In the genomic region with DNA sequence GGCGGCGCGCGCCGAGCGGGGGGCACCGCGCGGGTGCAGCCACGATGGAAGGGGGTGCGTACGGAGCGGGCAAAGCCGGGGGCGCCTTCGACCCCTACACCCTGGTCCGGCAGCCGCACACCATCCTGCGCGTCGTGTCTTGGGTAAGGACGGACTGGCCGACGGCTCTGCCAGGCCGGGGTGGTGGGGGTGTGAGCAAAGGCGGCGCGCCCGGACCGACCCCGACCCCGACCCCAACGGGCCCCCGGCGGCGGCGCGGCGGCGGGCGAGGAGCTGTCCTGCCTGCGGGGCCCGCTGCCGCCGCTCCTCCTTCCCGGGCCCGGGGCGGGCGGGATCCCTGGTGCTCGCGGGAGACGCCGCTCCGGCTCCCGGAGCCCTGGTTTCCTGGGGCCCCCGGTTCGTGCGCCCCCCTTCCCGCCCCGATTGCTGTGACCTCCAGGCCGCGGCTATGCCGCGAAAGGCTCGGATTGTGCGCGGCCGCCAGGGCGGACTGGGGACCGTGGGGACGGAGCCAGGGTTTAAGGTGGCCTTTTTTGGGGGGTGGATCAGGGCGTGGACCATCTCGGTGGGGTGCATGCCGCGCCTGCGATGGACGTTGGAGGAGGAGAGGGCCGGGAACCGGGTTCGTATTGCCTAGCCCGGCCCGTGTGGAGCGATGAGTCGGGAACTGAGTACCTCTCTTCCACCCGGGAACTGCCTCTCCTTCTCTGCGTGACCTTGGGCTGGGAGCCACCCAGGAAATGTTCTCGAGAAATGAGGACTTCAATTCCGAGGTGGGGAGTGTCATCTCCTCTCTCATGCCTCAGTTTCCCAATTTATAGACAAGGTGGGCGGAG, we compare ENCODE assay signal across 1 cellular context.
A peak's percentile ranks its signal among the peaks of the same experiment; 100 is the strongest.
TF ChIP-seq lines count a peak whose summit lies in the region.

SYNGR1 (plus strand) TSS at position 25 of the 836 bp plus-strand sequence; CDS start at position 45, 20 bp downstream.

TF ChIP-seq in H1, 55 proteins besides CTCF, POLR2A, EP300 and RAD21:
- no peak for TF ChIP-seq USF2 (IDR thresholded peaks at IDR 0.05; ENCODE audit: low read length)
- TF ChIP-seq GABPA (IDR thresholded peaks at IDR 0.05; ENCODE audit: borderline replicate concordance, insufficient read depth, low read length): no peak
- TF ChIP-seq SUZ12 (IDR thresholded peaks at IDR 0.05; ENCODE audit: low read length): peak; percentile 25; the same call in 1 of the 2 replicates
- TF ChIP-seq RXRA (IDR thresholded peaks at IDR 0.05; ENCODE audit: insufficient read depth, low read depth, low read length): no peak
- TF ChIP-seq KDM4A (IDR thresholded peaks at IDR 0.05; ENCODE audit: low read depth, low read length, severe bottlenecking): peak; percentile 81
- no peak for TF ChIP-seq ATF2 (IDR thresholded peaks at IDR 0.05; ENCODE audit: low read length)
- TF ChIP-seq PHF8 (conservative IDR thresholded peaks at IDR 0.05; ENCODE audit: low read depth, low read length): peak; percentile 58; the same call in 1 of the 2 replicates
- no peak for TF ChIP-seq MAFK (IDR thresholded peaks at IDR 0.05; ENCODE audit: low read depth, low read length)
- no peak for TF ChIP-seq ZNF274 (IDR thresholded peaks at IDR 0.05; ENCODE audit: borderline replicate concordance, extremely low read depth, low read length)
- no peak for TF ChIP-seq SP2 (IDR thresholded peaks at IDR 0.05; ENCODE audit: low read length)
- no peak for TF ChIP-seq ASH2L (IDR thresholded peaks at IDR 0.05; ENCODE audit: low read length)
- no peak for TF ChIP-seq SRF (IDR thresholded peaks at IDR 0.05; ENCODE audit: low read depth, low read length)
- no peak for TF ChIP-seq YY1 (IDR thresholded peaks at IDR 0.05; ENCODE audit: low read depth, low read length)
- TF ChIP-seq KDM5A (IDR thresholded peaks at IDR 0.05; ENCODE audit: low read length): no peak
- TF ChIP-seq BRCA1 (IDR thresholded peaks at IDR 0.05; ENCODE audit: low read depth, low read length): no peak
- TF ChIP-seq SIN3A (conservative IDR thresholded peaks at IDR 0.05 in 1 of 2, IDR thresholded peaks at IDR 0.05 in 1 of 2; ENCODE audit: low read depth in 1 of 2, low read length in 2 of 2): 0 out of 4 replicates have a peak, but pooled peaks of 1 of the 2 experiments have one; percentile 19
